In the genomic region with DNA sequence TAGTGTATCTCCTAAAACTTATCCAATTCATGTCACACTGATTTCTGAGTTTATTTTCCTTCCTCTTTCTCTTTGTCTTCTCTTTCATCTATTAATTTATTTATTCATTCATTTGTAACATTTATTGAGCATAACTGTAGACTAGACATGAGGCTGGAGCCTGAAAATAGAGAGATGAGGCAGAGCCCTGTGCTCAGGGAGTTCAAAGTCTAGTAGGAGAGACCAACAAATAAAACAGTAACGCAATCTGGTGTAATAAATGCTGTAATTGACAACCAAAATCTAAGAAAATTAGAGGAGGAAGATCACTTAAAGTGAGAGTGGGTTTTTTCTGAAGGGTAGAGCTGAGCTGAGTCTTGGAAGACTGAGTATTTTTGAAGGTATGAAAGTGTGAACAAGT, we compare ENCODE assay signal across 13 cellular contexts.
DNase-seq lines count a peak whose midpoint lies in the region; TF ChIP-seq lines count a peak whose summit lies in the region.
"Had no signal": no experiment of that assay in that cellular context is flagged by ENCODE, and none has a peak within 500 bp of the region (broad histone marks: within the 10 kb centered on the region; RNA-seq: fewer than 3 reads in every experiment).

No MANE protein-coding gene starts in this region.

- H3K4me3 ChIP-seq in breast epithelium, result no peak overlapping the region
- H3K4me3 ChIP-seq in endodermal cell (ENCODE audit: low read length), result no peak overlapping the region
- H3K4me3 ChIP-seq: HAP-1 had no signal

- BruUV-seq in MCF 10A (replicated peaks; lab: Mats Ljungman, UMichigan), result no TSS peak

- DNase-seq in MCF 10A (ENCODE audit: unreplicated experiment) (no peak), breast epithelium (ENCODE audit: low spot score in 2 of 2) (no peak), endodermal cell (no peak), nephron progenitor cell (no peak)
- no peak for DNase-seq in stimulated activated CD4-positive, alpha-beta T cell treated with anti-CD3 and anti-CD28 coated beads, Interleukin-2, amount 100 ng/mL, for 24 hours
- no peak for DNase-seq in activated CD8-positive, alpha-beta memory T cell treated with anti-CD3 and anti-CD28 coated beads for 24 hours
- DNase-seq: ACHN; BE2C; C1 segment of cervical spinal cord; Caco-2; CD4-positive, CD25-positive, alpha-beta regulatory T cell; CD8-positive, alpha-beta memory T cell had no signal

- H3K27ac Mint-ChIP-seq in MCF 10A (ENCODE audit: low read depth, unreplicated experiment) (peak overlapping the region; percentile 61), endodermal cell (no peak overlapping the region), nephron progenitor cell (peak overlapping the region; percentile 62)
- H3K27ac Mint-ChIP-seq: CD4-positive, CD25-positive, alpha-beta regulatory T cell had no signal

- TF ChIP-seq POLR2A in breast epithelium (IDR thresholded peaks at IDR 0.05), result no peak

- intact Hi-C loops in MCF 10A (cut with micrococcal nuclease), result no loop called here
- intact Hi-C loops in breast epithelium (cut with DNase I; ENCODE audit: low total_unique reads), result no loop called here

- no peak overlapping the region for H3K9ac ChIP-seq in endodermal cell (ENCODE audit: extremely low read depth, low read length, poor library complexity, severe bottlenecking)

- CTCF ChIA-PET in MCF 10A (lab: Yijun Ruan, JAX), result no interaction called here

- H3K9me3 Mint-ChIP-seq in MCF 10A (ENCODE audit: unreplicated experiment) (no peaks in the 10 kb centered on the region), endodermal cell (no peaks in the 10 kb centered on the region), nephron progenitor cell (peaks cover 5% of the 10 kb centered on the region)
- H3K9me3 Mint-ChIP-seq: CD4-positive, CD25-positive, alpha-beta regulatory T cell; CD8-positive, alpha-beta memory T cell had no signal

- H3K4me1 ChIP-seq in breast epithelium (no peaks in the 10 kb centered on the region), endodermal cell (ENCODE audit: control insufficient read depth, insufficient read depth, low read length) (no peaks in the 10 kb centered on the region)
- H3K4me1 ChIP-seq: BE2C, Caco-2 had no signal

- H3K4me3 Mint-ChIP-seq in MCF 10A (ENCODE audit: unreplicated experiment) (no peak overlapping the region), endodermal cell (no peak overlapping the region), nephron progenitor cell (no peak overlapping the region)
- H3K4me3 Mint-ChIP-seq: CD4-positive, CD25-positive, alpha-beta regulatory T cell; CD8-positive, alpha-beta memory T cell had no signal

- H3K9me3 ChIP-seq in breast epithelium (no peaks in the 10 kb centered on the region), endodermal cell (ENCODE audit: control insufficient read depth, low read length) (no peaks in the 10 kb centered on the region)
- H3K9me3 ChIP-seq: BE2C, Caco-2, HAP-1 had no signal

- peaks cover 37% of the 10 kb centered on the region for H3K36me3 Mint-ChIP-seq in MCF 10A (ENCODE audit: insufficient read depth, unreplicated experiment)
- H3K36me3 Mint-ChIP-seq in endodermal cell (ENCODE audit: low read depth), result peaks cover 11% of the 10 kb centered on the region
- H3K36me3 Mint-ChIP-seq in nephron progenitor cell (ENCODE audit: low read depth), result peaks cover 15% of the 10 kb centered on the region

- POLR2A ChIA-PET in MCF 10A (lab: Yijun Ruan, JAX), result no interaction called here

- no peaks in the 10 kb centered on the region for H3K27me3 Mint-ChIP-seq in MCF 10A (ENCODE audit: insufficient read depth, unreplicated experiment)
- H3K27me3 Mint-ChIP-seq in endodermal cell (ENCODE audit: insufficient read depth), result no peaks in the 10 kb centered on the region
- H3K27me3 Mint-ChIP-seq in nephron progenitor cell (ENCODE audit: low read depth, poor library complexity), result peaks cover 3% of the 10 kb centered on the region
- H3K27me3 Mint-ChIP-seq: CD4-positive, CD25-positive, alpha-beta regulatory T cell; CD8-positive, alpha-beta memory T cell had no signal

- no peak overlapping the region for H3K27ac ChIP-seq in breast epithelium
- peak overlapping the region; percentile 43 for H3K27ac ChIP-seq in endodermal cell (ENCODE audit: low read depth, low read length)

- H3K36me3 ChIP-seq in breast epithelium (no peaks in the 10 kb centered on the region), endodermal cell (ENCODE audit: control insufficient read depth, insufficient read depth, low read length) (peaks cover 9% of the 10 kb centered on the region)
- H3K36me3 ChIP-seq: BE2C, HAP-1 had no signal

- WGBS in endodermal cell (ENCODE audit: insufficient coverage in 1 of 2, insufficient read length in 1 of 2), 2 experiments, result 0% methylated on average over 1 of the region's 1 CpG

- H3K4me1 Mint-ChIP-seq in MCF 10A (ENCODE audit: insufficient read depth, unreplicated experiment), result no peaks in the 10 kb centered on the region
- H3K4me1 Mint-ChIP-seq in endodermal cell, result peaks cover 8% of the 10 kb centered on the region
- H3K4me1 Mint-ChIP-seq in nephron progenitor cell, result peaks cover 27% of the 10 kb centered on the region
- H3K4me1 Mint-ChIP-seq: CD4-positive, CD25-positive, alpha-beta regulatory T cell; CD8-positive, alpha-beta memory T cell had no signal

- no peak for TF ChIP-seq CTCF in MCF 10A (IDR thresholded peaks at IDR 0.05; ENCODE audit: unreplicated experiment)
- TF ChIP-seq CTCF in breast epithelium (IDR thresholded peaks at IDR 0.05), result no peak
- no peak for TF ChIP-seq CTCF in endodermal cell (conservative IDR thresholded peaks at IDR 0.05)
- no peak for TF ChIP-seq CTCF in nephron progenitor cell (IDR thresholded peaks at IDR 0.05)

- H3K27me3 ChIP-seq in breast epithelium (no peaks in the 10 kb centered on the region), endodermal cell (ENCODE audit: control insufficient read depth, insufficient read depth, low read length, poor library complexity, severe bottlenecking) (no peaks in the 10 kb centered on the region)
- H3K27me3 ChIP-seq: BE2C had no signal
